ENCODE assay signal across 16 cellular contexts in genomic region chr9:92962303-92962649, GRCh38. TPM values are rescaled to one million over a fixed set of nuclear protein-coding genes. Genes with fewer than 3 reads are reported as not detected.
DNase-seq lines count a peak whose midpoint lies in the region; ATAC-seq, FAIRE-seq and TF ChIP-seq lines count a peak whose summit lies in the region.
"Had no signal": no experiment of that assay in that cellular context is flagged by ENCODE, and none has a peak within 500 bp of the region (broad histone marks: within the 10 kb centered on the region; RNA-seq: fewer than 3 reads in every experiment).

No MANE protein-coding gene starts in this region.

- DNase-seq in CD4-positive, CD25-positive, alpha-beta regulatory T cell = no peak
- DNase-seq in activated naive CD8-positive, alpha-beta T cell treated with anti-CD3 and anti-CD28 coated beads for 36 hours = no peak
- DNase-seq in natural killer cell = no peak
- no peak for DNase-seq in cortex of kidney (lab: John Stamatoyannopoulos, UW)
- DNase-seq in SK-N-DZ (ENCODE audit: low spot score) = no peak
- DNase-seq in kidney = no peak
- DNase-seq: BE2C, kidney glomerular epithelial cell, NCI-H1436 treated with DMSO at 0.1 percent for 48 hours, ovary, SHP77, T-helper 9 cell had no signal

- no peaks in the 10 kb centered on the region for H3K36me3 ChIP-seq in CD4-positive, CD25-positive, alpha-beta regulatory T cell (ENCODE audit: control insufficient read depth, insufficient read depth, low read length)
- H3K36me3 ChIP-seq in kidney (ENCODE audit: control insufficient read depth in 1 of 2, insufficient read depth in 2 of 2, low read length in 2 of 2) = no peaks in the 10 kb centered on the region
- H3K36me3 ChIP-seq: BE2C, ovary, tibial nerve had no signal

- H3K9me3 Mint-ChIP-seq in CD4-positive, CD25-positive, alpha-beta regulatory T cell = peaks cover 0 to 9% (median 0%) of the 10 kb centered on the region in 7 donors
- H3K9me3 Mint-ChIP-seq in IgD-negative memory B cell = peaks cover 0 to 2% (median 0%) of the 10 kb centered on the region in 3 donors
- peaks cover 13% of the 10 kb centered on the region for H3K9me3 Mint-ChIP-seq in activated naive CD8-positive, alpha-beta T cell treated with anti-CD3 and anti-CD28 coated beads for 36 hours
- no peaks in the 10 kb centered on the region for H3K9me3 Mint-ChIP-seq in natural killer cell

- H3K27ac Mint-ChIP-seq in CD4-positive, CD25-positive, alpha-beta regulatory T cell = peak overlapping the region; percentile 94 to 97 (median 95)
- H3K27ac Mint-ChIP-seq in IgD-negative memory B cell (peak overlapping the region in 2 of 3 donors; percentile 57 to 82), natural killer cell (peak overlapping the region; percentile 86 to 87)
- peak overlapping the region; percentile 99 for H3K27ac Mint-ChIP-seq in activated naive CD8-positive, alpha-beta T cell treated with anti-CD3 and anti-CD28 coated beads for 36 hours

- intact Hi-C loops in natural killer cell (cut with micrococcal nuclease) = loop anchor here (5.0 kb wide), 1 partner anchor 275 kb away; no protein-coding TSS in a partner anchor
- intact Hi-C loops in kidney (cut with DNase I) = no loop called here

- H3K9ac ChIP-seq in kidney (ENCODE audit: low read length in 2 of 2) = no peak overlapping the region

- H3K27me3 ChIP-seq in CD4-positive, CD25-positive, alpha-beta regulatory T cell (ENCODE audit: control insufficient read depth, insufficient read depth, low read length) = no peaks in the 10 kb centered on the region
- H3K27me3 ChIP-seq: BE2C, hepatocyte, ovary, tibial nerve had no signal

- no peaks in the 10 kb centered on the region for H3K9me3 ChIP-seq in CD4-positive, CD25-positive, alpha-beta regulatory T cell (ENCODE audit: control insufficient read depth in 2 of 2, low read length in 2 of 2)
- H3K9me3 ChIP-seq in kidney (ENCODE audit: control insufficient read depth in 1 of 2, low read length in 2 of 2) = peaks cover 0 to 4% of the 10 kb centered on the region in 2 donors
- H3K9me3 ChIP-seq: BE2C, ovary had no signal

- peak overlapping the region; percentile 45 for H3K4me3 ChIP-seq in CD4-positive, CD25-positive, alpha-beta regulatory T cell (ENCODE audit: low read depth, low read length)
- no peak overlapping the region for H3K4me3 ChIP-seq in kidney (ENCODE audit: low read length in 2 of 2)
- H3K4me3 ChIP-seq: hepatocyte, ovary, tibial nerve had no signal

- FAIRE-seq in kidney (lab: Jason Lieb, UNC) = no peak

- TF ChIP-seq CTCF in natural killer cell (IDR thresholded peaks at IDR 0.05) (no peak), kidney (IDR thresholded peaks at IDR 0.05; ENCODE audit: borderline replicate concordance, extremely low read depth, insufficient read depth) (no peak)

- H3K4me1 ChIP-seq in CD4-positive, CD25-positive, alpha-beta regulatory T cell (ENCODE audit: control insufficient read depth, insufficient read depth, low read length, poor library complexity, severe bottlenecking) = peaks cover 88% of the 10 kb centered on the region
- peaks cover 0 to 3% of the 10 kb centered on the region in 2 donors for H3K4me1 ChIP-seq in kidney (ENCODE audit: control insufficient read depth in 1 of 2, insufficient read depth in 1 of 2, low read depth in 1 of 2, low read length in 2 of 2)
- H3K4me1 ChIP-seq: BE2C, tibial nerve had no signal

- H3K27ac ChIP-seq in CD4-positive, CD25-positive, alpha-beta regulatory T cell (ENCODE audit: insufficient read depth, low read length, poor library complexity, severe bottlenecking) = peak overlapping the region; percentile 98
- no peak overlapping the region for H3K27ac ChIP-seq in kidney (ENCODE audit: low read depth in 2 of 2, low read length in 2 of 2)
- H3K27ac ChIP-seq: hepatocyte, ovary had no signal

- H3K4me3 Mint-ChIP-seq in CD4-positive, CD25-positive, alpha-beta regulatory T cell = peak overlapping the region; percentile 17 to 78 (median 72)
- peak overlapping the region in 3 of 4 donors; percentile 16 to 63 (median 43) for H3K4me3 Mint-ChIP-seq in IgD-negative memory B cell
- H3K4me3 Mint-ChIP-seq in activated naive CD8-positive, alpha-beta T cell treated with anti-CD3 and anti-CD28 coated beads for 36 hours = no peak overlapping the region
- H3K4me3 Mint-ChIP-seq in natural killer cell = peak overlapping the region; percentile 31

- no peaks in the 10 kb centered on the region for H3K27me3 Mint-ChIP-seq in CD4-positive, CD25-positive, alpha-beta regulatory T cell
- H3K27me3 Mint-ChIP-seq in IgD-negative memory B cell = no peaks in the 10 kb centered on the region
- no peaks in the 10 kb centered on the region for H3K27me3 Mint-ChIP-seq in activated naive CD8-positive, alpha-beta T cell treated with anti-CD3 and anti-CD28 coated beads for 36 hours
- no peaks in the 10 kb centered on the region for H3K27me3 Mint-ChIP-seq in natural killer cell (ENCODE audit: low read depth in 2 of 2)

- no peak for ATAC-seq in CD4-positive, CD25-positive, alpha-beta regulatory T cell (ENCODE audit: low read depth in 2 of 2)
- no peak for ATAC-seq in natural killer cell
- no peak for ATAC-seq in GM21367 (IDR thresholded peaks at IDR 0.05; ENCODE audit: unreplicated experiment)

- peaks cover 1 to 65% (median 30%) of the 10 kb centered on the region in 4 donors for H3K4me1 Mint-ChIP-seq in CD4-positive, CD25-positive, alpha-beta regulatory T cell
- H3K4me1 Mint-ChIP-seq in IgD-negative memory B cell = peaks cover 15 to 30% (median 24%) of the 10 kb centered on the region in 3 donors
- H3K4me1 Mint-ChIP-seq in activated naive CD8-positive, alpha-beta T cell treated with anti-CD3 and anti-CD28 coated beads for 36 hours = peaks cover 41% of the 10 kb centered on the region
- H3K4me1 Mint-ChIP-seq in natural killer cell = peaks cover 60 to 69% of the 10 kb centered on the region in 2 donors

- H3K36me3 Mint-ChIP-seq in CD4-positive, CD25-positive, alpha-beta regulatory T cell = peaks cover 32% of the 10 kb centered on the region
- H3K36me3 Mint-ChIP-seq in IgD-negative memory B cell (no peaks in the 10 kb centered on the region), natural killer cell (no peaks in the 10 kb centered on the region)
- peaks cover 47% of the 10 kb centered on the region for H3K36me3 Mint-ChIP-seq in activated naive CD8-positive, alpha-beta T cell treated with anti-CD3 and anti-CD28 coated beads for 36 hours

RNA-seq across cellular contexts. Expression of gene FGD3, which starts 15.0 kb away (rescaled TPM):
- total RNA-seq in CD4-positive, CD25-positive, alpha-beta regulatory T cell = 188 TPM
- polyA plus RNA-seq in CD4-positive, CD25-positive, alpha-beta regulatory T cell = 100 to 1,000 TPM in 1 of 4 donors, 10 to 100 TPM in 3; 71.6 to 105 (median 87.2) TPM
- polyA plus RNA-seq in IgD-negative memory B cell (86.1 TPM), kidney (ENCODE audit: insufficient read depth, low read depth, low replicate concordance) (7.4 TPM)
- 10 to 100 TPM; 41.5 to 42.9 TPM for total RNA-seq in activated naive CD8-positive, alpha-beta T cell treated with anti-CD3 and anti-CD28 coated beads for 36 hours
- total RNA-seq in natural killer cell (100 to 1,000 TPM; 133 to 204 (median 193) TPM), kidney (12.1 TPM)
- not detected in 2 replicates for polyA plus RNA-seq in SK-N-DZ (2014; cell fraction: cytosol; rRNA removed)
- polyA plus RNA-seq in SK-N-DZ (2014; cell fraction: nucleus; rRNA removed) = not detected in 2 replicates
